In genomic region chr7:47573758-47574472, GRCh38 we compare ENCODE assay signal across 8 cellular contexts. TPM values are rescaled to one million over a fixed set of nuclear protein-coding genes. Genes with fewer than 3 reads are reported as not detected.
A peak's percentile ranks its signal among the peaks of the same experiment; 100 is the strongest.
DNase-seq lines count a peak whose midpoint lies in the region; ATAC-seq, FAIRE-seq and TF ChIP-seq lines count a peak whose summit lies in the region.

No MANE protein-coding gene starts in this region.

- no peaks in the 10 kb centered on the region for H3K27me3 ChIP-seq in mesendoderm (ENCODE audit: insufficient read depth, low read length, poor library complexity)

- peaks cover 49% of the 10 kb centered on the region for H3K36me3 Mint-ChIP-seq in MCF 10A (ENCODE audit: insufficient read depth, unreplicated experiment)

- ATAC-seq in A549 (peak in 1 of 2 experiments; percentile 10; a peak in 3 of 6 replicates), HG03159 (IDR thresholded peaks at IDR 0.05; ENCODE audit: unreplicated experiment) (no peak)

- H3K9ac ChIP-seq in mesendoderm (ENCODE audit: low read length): no peak overlapping the region

- peak overlapping the region; percentile 77 for H3K27ac Mint-ChIP-seq in MCF 10A (ENCODE audit: low read depth, unreplicated experiment)

- no peak overlapping the region for H3K18ac ChIP-seq in mesendoderm (ENCODE audit: low read length)

- TF ChIP-seq POLR2A in A549 (IDR thresholded peaks at IDR 0.05; ENCODE audit: low read length): no peak

- H3K4me3 Mint-ChIP-seq in MCF 10A (ENCODE audit: unreplicated experiment): peak overlapping the region; percentile 35

- H3K9me3 ChIP-seq in A549: no peaks in the 10 kb centered on the region

- H2BK120ac ChIP-seq in mesendoderm (ENCODE audit: low read depth, low read length): no peak overlapping the region

- no peak overlapping the region for H2BK5ac ChIP-seq in mesendoderm (ENCODE audit: low read length)

- H3K4me3 ChIP-seq in A549: peak overlapping the region; percentile 20; the same call in 2 of the 3 replicates
- H3K4me3 ChIP-seq in mesendoderm (ENCODE audit: low read length): no peak overlapping the region

- TF ChIP-seq EP300 in A549 (IDR thresholded peaks at IDR 0.05) (peak; percentile 47 to 73; a peak in 2 of 5 replicates), Ishikawa (IDR thresholded peaks at IDR 0.05; ENCODE audit: borderline replicate concordance) (no peak; the same call in 1 of the 2 replicates)

- H3K27me3 Mint-ChIP-seq in MCF 10A (ENCODE audit: insufficient read depth, unreplicated experiment): no peaks in the 10 kb centered on the region

- H3K36me3 ChIP-seq in mesendoderm (ENCODE audit: control insufficient read depth, insufficient read depth, low read length): no peaks in the 10 kb centered on the region

- peaks cover 100% of the 10 kb centered on the region for H3K4me1 ChIP-seq in A549
- peaks cover 3% of the 10 kb centered on the region for H3K4me1 ChIP-seq in mesendoderm (ENCODE audit: control insufficient read depth, low read depth, low read length)

- intact Hi-C loops in MCF 10A (cut with micrococcal nuclease): loop anchor here (5.0 kb wide), 1 partner anchor 122 kb away; no protein-coding TSS in a partner anchor

- TF ChIP-seq RAD21 in A549 (conservative IDR thresholded peaks at IDR 0.05 in 1 of 2, IDR thresholded peaks at IDR 0.05 in 1 of 2) (no peak; a peak in 2 of 5 replicates), Ishikawa (IDR thresholded peaks at IDR 0.05; ENCODE audit: low read depth) (no peak)

- POLR2A ChIA-PET in A549 (lab: Yijun Ruan, JAX) (interaction anchor here (0.7 to 3.6 kb wide), 7 partner anchors 18 to 210 kb away, joined by 3 to 12 read pairs (median 5); no protein-coding TSS in a partner anchor), MCF 10A (lab: Yijun Ruan, JAX) (interaction anchor here (0.6 to 1.9 kb wide), 14 partner anchors 9 to 214 kb away, joined by 3 to 10 read pairs (median 4); no protein-coding TSS in a partner anchor)

- FAIRE-seq in A549 (lab: Jason Lieb, UNC): peak; percentile 95

- no peak overlapping the region for H3K4ac ChIP-seq in mesendoderm (ENCODE audit: low read depth, low read length)

- DNase-seq in A549 (ENCODE audit: low read depth in 1 of 2, low spot score in 1 of 2) (peak in 1 of 2 experiments; percentile 81), MCF 10A (ENCODE audit: unreplicated experiment) (peak; percentile 93), mesendoderm (no peak), iPS-NIHi7 (ENCODE audit: extremely low spot score) (no peak), NCI-H2196 treated with DMSO at 0.1 percent for 48 hours (lab: John Stamatoyannopoulos, UW; ENCODE audit: unreplicated experiment) (no peak)
- no peak for DNase-seq in activated CD4-positive, alpha-beta T cell treated with anti-CD3 and anti-CD28 coated beads for 4 hours

- peak overlapping the region; percentile 86 for H3K4me2 ChIP-seq in A549
- H3K4me2 ChIP-seq in mesendoderm (ENCODE audit: low read length): no peak overlapping the region

- no TSS peak for BruUV-seq in MCF 10A (replicated peaks; lab: Mats Ljungman, UMichigan)

- H2BK15ac ChIP-seq in mesendoderm (replicated peaks; ENCODE audit: low read depth): no peak overlapping the region

- no peak overlapping the region for H4K5ac ChIP-seq in mesendoderm (ENCODE audit: low read length)

- TF ChIP-seq CTCF in A549 (IDR thresholded peaks at IDR 0.05): no peak
- TF ChIP-seq CTCF in MCF 10A (IDR thresholded peaks at IDR 0.05; ENCODE audit: unreplicated experiment): no peak

- no peak overlapping the region for H4K8ac ChIP-seq in mesendoderm (ENCODE audit: low read depth, low read length)

- H2AK5ac ChIP-seq in mesendoderm (ENCODE audit: low read length): no peak overlapping the region

- CTCF ChIA-PET in A549 (lab: Yijun Ruan, JAX): interaction anchor here (1.1 kb wide), 1 partner anchor 9 kb away, joined by 3 read pairs; no protein-coding TSS in a partner anchor
- CTCF ChIA-PET in MCF 10A (lab: Yijun Ruan, JAX): interaction anchor here (1.8 kb wide), 1 partner anchor 10 kb away, joined by 8 read pairs; no protein-coding TSS in a partner anchor

- H3K27ac ChIP-seq in A549 (peak overlapping the region; percentile 99 to 100), mesendoderm (ENCODE audit: low read depth, low read length) (no peak overlapping the region)

- no peaks in the 10 kb centered on the region for H3K79me2 ChIP-seq in mesendoderm (ENCODE audit: control insufficient read depth, insufficient read depth, low read length)

- H3K9me3 Mint-ChIP-seq in MCF 10A (ENCODE audit: unreplicated experiment): no peaks in the 10 kb centered on the region

- no peaks in the 10 kb centered on the region for H3K79me1 ChIP-seq in mesendoderm (ENCODE audit: low read length)

- H3K23ac ChIP-seq in mesendoderm (ENCODE audit: low read length): no peak overlapping the region

- peaks cover 62% of the 10 kb centered on the region for H3K4me1 Mint-ChIP-seq in MCF 10A (ENCODE audit: insufficient read depth, unreplicated experiment)

- WGBS in A549 (ENCODE audit: missing lambda C conversion rate): 3% methylated on average over 11 of the region's 11 CpGs
- no CpG with 5 or more reads among the region's 11 CpGs for WGBS in mesendoderm (ENCODE audit: extremely low coverage, insufficient coverage, low lambda C conversion rate)

- peak overlapping the region; percentile 6 for H3K56ac ChIP-seq in mesendoderm (ENCODE audit: low read length)

TF ChIP-seq in A549, 52 proteins besides CTCF, POLR2A, EP300 and RAD21 (continues in another document):
- TF ChIP-seq, protein P1, sequence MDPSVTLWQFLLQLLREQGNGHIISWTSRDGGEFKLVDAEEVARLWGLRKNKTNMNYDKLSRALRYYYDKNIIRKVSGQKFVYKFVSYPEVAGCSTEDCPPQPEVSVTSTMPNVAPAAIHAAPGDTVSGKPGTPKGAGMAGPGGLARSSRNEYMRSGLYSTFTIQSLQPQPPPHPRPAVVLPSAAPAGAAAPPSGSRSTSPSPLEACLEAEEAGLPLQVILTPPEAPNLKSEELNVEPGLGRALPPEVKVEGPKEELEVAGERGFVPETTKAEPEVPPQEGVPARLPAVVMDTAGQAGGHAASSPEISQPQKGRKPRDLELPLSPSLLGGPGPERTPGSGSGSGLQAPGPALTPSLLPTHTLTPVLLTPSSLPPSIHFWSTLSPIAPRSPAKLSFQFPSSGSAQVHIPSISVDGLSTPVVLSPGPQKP (IDR thresholded peaks at IDR 0.05; ENCODE audit: low read depth, low read length): no peak
- TF ChIP-seq HOXA7 (CRISPR knock-in tag; IDR thresholded peaks at IDR 0.05) (peak; percentile 76; the same call in 1 of the 2 replicates), CEBPB (IDR thresholded peaks at IDR 0.05) (peak; percentile 55 to 72; a peak in 2 of 4 replicates), USF2 (IDR thresholded peaks at IDR 0.05) (no peak), HOXB13 (CRISPR knock-in tag; IDR thresholded peaks at IDR 0.05; ENCODE audit: low read depth) (peak; percentile 27; the same call in 1 of the 2 replicates), EHF (CRISPR knock-in tag; IDR thresholded peaks at IDR 0.05) (peak; percentile 65), RFX5 (IDR thresholded peaks at IDR 0.05) (no peak)

TF ChIP-seq in Ishikawa, 13 proteins besides CTCF, POLR2A, EP300 and RAD21:
- no peak for TF ChIP-seq TAF1 (IDR thresholded peaks at IDR 0.05; ENCODE audit: low read depth)
- TF ChIP-seq CREB1 (IDR thresholded peaks at IDR 0.05; ENCODE audit: low read depth): no peak
- peak; percentile 78 for TF ChIP-seq CEBPB (IDR thresholded peaks at IDR 0.05)
- peak; percentile 73; the same call in 1 of the 2 replicates for TF ChIP-seq TCF12 (IDR thresholded peaks at IDR 0.05; ENCODE audit: low read depth)
- peak; percentile 64; the same call in 1 of the 2 replicates for TF ChIP-seq FOXM1 (IDR thresholded peaks at IDR 0.05; ENCODE audit: borderline replicate concordance, low read depth)
- TF ChIP-seq NFIC (IDR thresholded peaks at IDR 0.05): peak; percentile 33; the same call in 1 of the 2 replicates
- TF ChIP-seq TEAD4 (IDR thresholded peaks at IDR 0.05): peak; percentile 36; the same call in 1 of the 2 replicates
TF ChIP-seq in Ishikawa: peak in this region for 5.

RNA-seq across cellular contexts. Expression of gene TNS3, which starts 8.0 kb away (rescaled TPM):
- 134 and 137 TPM in 2 replicates for polyA plus RNA-seq in A549 (2011; rRNA removed)
- polyA plus RNA-seq in A549 (2012; cell fraction: cytosol; rRNA removed): 80.9 and 113 TPM in 2 replicates
- polyA plus RNA-seq in A549 (2012; cell fraction: nucleus; rRNA removed): 217 and 283 TPM in 2 replicates
- polyA plus RNA-seq in A549 (2017; fragmentation: RNase III; extraction: RNeasy Plus Mini Kit Qiagen cat#74134 plus additional on column Dnase treatment): 107 to 122 TPM (median 107 TPM) in 3 replicates
- polyA minus RNA-seq in A549 (2011; rRNA and poly(A)+ RNA removed): 438 and 510 TPM in 2 replicates
- total RNA-seq in MCF 10A (2022): 30.1 and 33.3 TPM in 2 replicates
- 7.2 TPM for polyA plus RNA-seq in mesendoderm (2013, experiment 1 of 2)
- 7.8 TPM for polyA plus RNA-seq in mesendoderm (2013, experiment 2 of 2)
